9 cellular contexts compared by ENCODE assay signal in the genomic region with DNA sequence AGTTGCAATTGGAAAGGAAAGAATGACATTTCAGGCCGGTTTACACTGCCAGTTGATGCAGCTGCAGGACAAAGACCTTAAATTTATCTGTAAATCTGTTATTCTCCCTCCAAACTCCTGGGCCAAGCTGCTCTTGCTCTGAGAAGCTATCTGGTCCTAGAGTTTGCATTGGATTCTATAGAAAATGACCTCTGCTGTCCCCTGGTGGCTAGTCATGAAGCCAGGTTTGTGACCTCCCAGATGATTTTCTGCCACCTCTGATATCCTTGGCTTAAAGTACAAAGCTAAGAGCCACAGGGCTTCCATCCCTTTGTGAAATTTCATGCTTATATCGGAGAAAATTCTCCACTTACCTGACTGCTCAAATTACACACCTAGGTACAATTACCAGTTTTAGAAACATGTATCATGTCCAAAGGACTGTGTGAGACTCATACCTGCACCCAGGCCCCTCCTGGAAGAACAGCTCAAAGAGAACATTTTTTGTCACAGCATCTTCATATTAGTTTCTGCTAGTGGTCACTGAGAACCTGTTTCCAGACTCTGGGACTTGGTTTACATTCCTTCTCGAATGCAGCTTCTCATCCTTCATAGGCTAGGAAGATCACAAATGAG. TPM values are rescaled to one million over a fixed set of nuclear protein-coding genes. Genes with fewer than 3 reads are reported as not detected.
DNase-seq lines count a peak whose midpoint lies in the region; ATAC-seq, FAIRE-seq and TF ChIP-seq lines count a peak whose summit lies in the region.
"Had no signal": no experiment of that assay in that cellular context is flagged by ENCODE, and none has a peak within 500 bp of the region (broad histone marks: within the 10 kb centered on the region; RNA-seq: fewer than 3 reads in every experiment).

No MANE protein-coding gene starts in this region.

- H2AFZ ChIP-seq in astrocyte (ENCODE audit: low read depth, low read length), result no peak overlapping the region

- ATAC-seq in HG02885 (IDR thresholded peaks at IDR 0.05; ENCODE audit: poor library complexity, unreplicated experiment) (peak; percentile 64), HG03097 (IDR thresholded peaks at IDR 0.05; ENCODE audit: low FRiP score, unreplicated experiment) (no peak)

- H3K27ac Mint-ChIP-seq in astrocyte (ENCODE audit: unreplicated experiment), result no peak overlapping the region

- H3K27me3 ChIP-seq in Peyer's patch (no peaks in the 10 kb centered on the region), astrocyte (ENCODE audit: insufficient read depth, low read length) (peaks cover 12% of the 10 kb centered on the region)
- H3K27me3 ChIP-seq: ovary had no signal

- H4K20me1 ChIP-seq in astrocyte (ENCODE audit: insufficient read depth, low read length), result no peaks in the 10 kb centered on the region

- no peaks in the 10 kb centered on the region for H3K36me3 ChIP-seq in Peyer's patch
- H3K36me3 ChIP-seq in astrocyte (ENCODE audit: insufficient read depth, low read length), result no peaks in the 10 kb centered on the region
- H3K36me3 ChIP-seq: ovary had no signal

- H3K27ac ChIP-seq in Peyer's patch (no peak overlapping the region), astrocyte (ENCODE audit: low read depth, low read length) (no peak overlapping the region)
- H3K27ac ChIP-seq: ovary had no signal

- no peak overlapping the region for H3K9ac ChIP-seq in astrocyte (ENCODE audit: low read length)

- H3K79me2 ChIP-seq in astrocyte (ENCODE audit: insufficient read depth, low read length), result no peaks in the 10 kb centered on the region

- DNase-seq in D341Med (ENCODE audit: low spot score) (peak; percentile 71), Peyer's patch (peak in 1 of 3 donors; percentile 67), astrocyte (ENCODE audit: low read depth) (no peak), iPS-NIHi7 (ENCODE audit: extremely low spot score) (peak; percentile 77), NCI-H1436 treated with DMSO at 0.1 percent for 48 hours (lab: John Stamatoyannopoulos, UW) (no peak)
- peak; percentile 45 for DNase-seq in stimulated activated CD4-positive, alpha-beta T cell treated with anti-CD3 and anti-CD28 coated beads, Interleukin-4, amount 100 ng/mL, for 24 hours

- H3K9me3 Mint-ChIP-seq in astrocyte (ENCODE audit: unreplicated experiment), result no peaks in the 10 kb centered on the region

- TF ChIP-seq CTCF in Peyer's patch (IDR thresholded peaks at IDR 0.05), result peak; percentile 21 to 91 (median 81)
- TF ChIP-seq CTCF in astrocyte (IDR thresholded peaks at IDR 0.05; ENCODE audit: insufficient read depth, low read depth, low read length), result peak; percentile 76

- H3K4me1 Mint-ChIP-seq in astrocyte (ENCODE audit: low read depth, unreplicated experiment), result peaks cover 39% of the 10 kb centered on the region

- no peak for FAIRE-seq in astrocyte (lab: Jason Lieb, UNC)

- H3K4me3 ChIP-seq in Peyer's patch (no peak overlapping the region), astrocyte (ENCODE audit: insufficient read depth, low read depth, low read length) (no peak overlapping the region)
- H3K4me3 ChIP-seq: ovary had no signal

- no peak overlapping the region for H3K4me3 Mint-ChIP-seq in astrocyte (ENCODE audit: unreplicated experiment)

- TF ChIP-seq POLR2A in Peyer's patch (IDR thresholded peaks at IDR 0.05), result no peak

- no peaks in the 10 kb centered on the region for H3K4me1 ChIP-seq in Peyer's patch
- H3K4me1 ChIP-seq in astrocyte (ENCODE audit: insufficient read depth, low read length), result no peaks in the 10 kb centered on the region

- H3K9me3 ChIP-seq in Peyer's patch (no peaks in the 10 kb centered on the region), astrocyte (ENCODE audit: insufficient read depth, low read depth, low read length) (no peaks in the 10 kb centered on the region)
- H3K9me3 ChIP-seq: ovary had no signal

- no peak overlapping the region for H3K4me2 ChIP-seq in astrocyte (ENCODE audit: low read length)

- peaks cover 3% of the 10 kb centered on the region for H3K27me3 Mint-ChIP-seq in astrocyte (ENCODE audit: low read depth, unreplicated experiment)

- no peaks in the 10 kb centered on the region for H3K36me3 Mint-ChIP-seq in astrocyte (ENCODE audit: low read depth, unreplicated experiment)

RNA-seq across cellular contexts. Expression of a gene that starts 28.9 kb away (rescaled TPM):
- total RNA-seq in Peyer's patch, result 10 to 100 TPM in 1 of 4 donors, 1 to 10 TPM in 3; 8.1 to 11.1 (median 8.8) TPM
- total RNA-seq in astrocyte, result 15.2 and 15.8 TPM in 2 replicates

RNA-seq across cellular contexts. Expression of a gene that starts 46.4 kb away (rescaled TPM):
- total RNA-seq in Peyer's patch (not detected), astrocyte (not detected in 2 replicates)
- total RNA-seq: ovary had no signal

RNA-seq across cellular contexts. Expression of a gene that starts 54.7 kb away (rescaled TPM):
- total RNA-seq in Peyer's patch (10 to 100 TPM; 16.5 to 34.4 (median 27.6) TPM), astrocyte (23.5 and 24.2 TPM in 2 replicates)

Comparison
In these comparisons a context has a peak if more than half of its experiments do, and no peak if none do; other contexts are left out.
1. DNase-seq: peak in D341Med (single experiment), iPS-NIHi7 (single experiment) and stimulated activated CD4-positive, alpha-beta T cell treated with anti-CD3 and anti-CD28 coated beads, Interleukin-4, amount 100 ng/mL, for 24 hours (single experiment); none in astrocyte (single experiment) and NCI-H1436 treated with DMSO at 0.1 percent for 48 hours (single experiment).